Comparison of ENCODE assay signal across 23 cellular contexts in genomic region chr20:54662064-54662463, GRCh38.
DNase-seq lines count a peak whose midpoint lies in the region; ATAC-seq and TF ChIP-seq lines count a peak whose summit lies in the region.
"Had no signal": no experiment of that assay in that cellular context is flagged by ENCODE, and none has a peak within 500 bp of the region (broad histone marks: within the 10 kb centered on the region; RNA-seq: fewer than 3 reads in every experiment).

No MANE protein-coding gene starts in this region.

- H3K36me3 ChIP-seq in HUES6 (ENCODE audit: control insufficient read depth, insufficient read depth, low read length) = no peaks in the 10 kb centered on the region
- H3K36me3 ChIP-seq: MG63 had no signal

- H3K27ac ChIP-seq in HUES6 (ENCODE audit: low read depth, low read length) = peak overlapping the region; percentile 26; the same call in 1 of the 2 replicates
- H3K27ac ChIP-seq: HL-60 had no signal

- H3K27me3 ChIP-seq in HUES6 (ENCODE audit: control insufficient read depth, insufficient read depth, low read length) = no peaks in the 10 kb centered on the region; the same call in 1 of the 2 replicates
- H3K27me3 ChIP-seq: MG63 had no signal

- TF ChIP-seq CTCF in omental fat pad (IDR thresholded peaks at IDR 0.05) = no peak

- peaks cover 20% of the 10 kb centered on the region for H3K4me1 ChIP-seq in HUES6 (ENCODE audit: control insufficient read depth, insufficient read depth, low read length)

- DNase-seq in ecto neural progenitor cell (ENCODE audit: low spot score) (peak; percentile 56), islet precursor cell (peak; percentile 66), omental fat pad (ENCODE audit: low spot score) (no peak), NCI-H146 (lab: John Stamatoyannopoulos, UW) (no peak)
- DNase-seq: ACHN; C1 segment of cervical spinal cord; CD8-positive, alpha-beta memory T cell; Kasumi-1; MG63; NCI-H1048; NCI-H1436 treated with DMSO at 0.1 percent for 48 hours; NCI-H2029 treated with DMSO at 0.1 percent for 48 hours; NCI-H2171 treated with DMSO at 0.1 percent for 48 hours; NCI-H446 treated with DMSO at 0.1 percent for 48 hours; NCI-H748 treated with DMSO at 0.1 percent for 48 hours; NK-92 treated with Interleukin-12 subunit alpha and Interleukin-12 subunit beta, amount 100 ng/mL, for 24 hours; OCI-M1; Right ventricle myocardium superior; SW 1271 had no signal

- no peaks in the 10 kb centered on the region for H3K9me3 ChIP-seq in HUES6 (ENCODE audit: control insufficient read depth, insufficient read depth, low read depth, low read length)
- H3K9me3 ChIP-seq: MG63 had no signal

- ATAC-seq in omental fat pad (ENCODE audit: low FRiP score) = no peak
- ATAC-seq in GM21528 (IDR thresholded peaks at IDR 0.05; ENCODE audit: low FRiP score, unreplicated experiment) = no peak
- ATAC-seq in GM18907 (IDR thresholded peaks at IDR 0.05; ENCODE audit: unreplicated experiment) = no peak

- H3K4me3 ChIP-seq in HUES6 (ENCODE audit: low read depth, low read length) = 0 out of 2 replicates have a peak overlapping the region, but pooled peaks have one; percentile 14
- H3K4me3 ChIP-seq: MG63 had no signal

- no peak overlapping the region for H3K9ac ChIP-seq in HUES6 (ENCODE audit: low read length)

Comparison
In these comparisons a context has a peak if more than half of its experiments do, and no peak if none do; other contexts are left out.
1. DNase-seq: peak in ecto neural progenitor cell (single experiment) and islet precursor cell (single experiment); none in omental fat pad (single experiment) and NCI-H146 (single experiment).